Comparison of ENCODE assay signal across 15 cellular contexts in the genomic region with DNA sequence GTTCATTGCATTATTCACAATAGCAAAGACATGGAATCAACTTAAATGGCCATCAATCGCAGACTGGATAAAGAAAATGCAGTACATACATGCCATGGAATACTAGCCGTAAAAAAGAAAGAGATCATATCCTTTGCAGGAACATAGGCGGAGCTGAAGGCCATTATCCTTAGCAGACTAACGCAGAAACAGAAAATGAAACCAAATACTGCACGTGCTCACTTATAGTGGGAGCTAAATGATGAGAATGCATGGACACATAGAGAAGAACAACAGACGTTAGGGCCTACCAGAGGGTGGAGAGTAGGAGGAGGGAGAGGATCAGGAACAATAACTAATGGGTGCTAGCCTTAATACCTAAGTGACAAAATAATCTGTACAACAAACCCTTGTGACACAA. TPM values are rescaled to one million over a fixed set of nuclear protein-coding genes. Genes with fewer than 3 reads are reported as not detected.
DNase-seq lines count a peak whose midpoint lies in the region; ATAC-seq and TF ChIP-seq lines count a peak whose summit lies in the region.
"Had no signal": no experiment of that assay in that cellular context is flagged by ENCODE, and none has a peak within 500 bp of the region (broad histone marks: within the 10 kb centered on the region; RNA-seq: fewer than 3 reads in every experiment).

No MANE protein-coding gene starts in this region.

- intact Hi-C loops in activated CD4-positive, alpha-beta T cell treated with anti-CD3 and anti-CD28 coated beads for 36 hours (cut with DNase I, micrococcal nuclease) = no loop called here
- intact Hi-C loops in activated T-helper 1 cell treated with anti-CD3 and anti-CD28 coated beads, Interleukin-12 subunit alpha, Interleukin-12 subunit beta, Interleukin-2, Interleukin-4 antibody, amounts not matched to agents 30 ng/mL and 10 ng/mL and 1 ng/mL, durations not matched to agents 14 hours and 24 hours and 36 hours (cut with micrococcal nuclease) = loop anchor here (5.0 to 10.0 kb wide), 2 partner anchors 333 to 1620 kb away; a partner anchor contains a TSS
- intact Hi-C loops in right lobe of liver (cut with DNase I) = no loop called here

- DNase-seq in activated CD4-positive, alpha-beta T cell treated with anti-CD3 and anti-CD28 coated beads for 36 hours = peak; percentile 22
- no peak for DNase-seq in activated CD4-positive, alpha-beta T cell treated with anti-CD3 and anti-CD28 coated beads, Interleukin-2, amount 50 U/mL, for 1 hour
- DNase-seq in HT1080 (ENCODE audit: low read depth) (peak; percentile 28), right lobe of liver (no peak), Ammon's horn (ENCODE audit: low spot score) (no peak)
- DNase-seq in activated T-helper 1 cell treated with anti-CD3 and anti-CD28 coated beads, Interleukin-12 subunit alpha, Interleukin-12 subunit beta, Interleukin-2, Interleukin-4 antibody, amounts not matched to agents 30 ng/mL and 10 ng/mL and 1 ng/mL, durations not matched to agents 14 hours and 24 hours and 36 hours (ENCODE audit: low spot score) = peak; percentile 6
- DNase-seq: ACHN, MG63, midbrain, NCI-H510A treated with DMSO at 0.1 percent for 48 hours, SHP77 treated with DMSO at 0.1 percent for 48 hours, substantia nigra had no signal

- no peak for TF ChIP-seq POLR2A in right lobe of liver (IDR thresholded peaks at IDR 0.05)

- no peak overlapping the region for H3K4me3 ChIP-seq in right lobe of liver
- H3K4me3 ChIP-seq: MG63 had no signal

- POLR2A ChIA-PET in activated CD4-positive, alpha-beta T cell treated with anti-CD3 and anti-CD28 coated beads for 36 hours (lab: Charles Lee) = no interaction called here

- H3K9me3 ChIP-seq in right lobe of liver = no peaks in the 10 kb centered on the region

- ATAC-seq in activated CD4-positive, alpha-beta T cell treated with anti-CD3 and anti-CD28 coated beads for 36 hours = peak; percentile 52
- peak; percentile 61 to 79 (median 78) for ATAC-seq in right lobe of liver
- ATAC-seq in GM19452 (IDR thresholded peaks at IDR 0.05; ENCODE audit: unreplicated experiment) = no peak
- no peak for ATAC-seq in GM19324 (IDR thresholded peaks at IDR 0.05; ENCODE audit: low FRiP score, unreplicated experiment)
- ATAC-seq: WTC11 had no signal

- no peak overlapping the region for H3K27ac ChIP-seq in right lobe of liver

- CTCF ChIA-PET in activated CD4-positive, alpha-beta T cell treated with anti-CD3 and anti-CD28 coated beads for 36 hours (lab: Charles Lee) = interaction anchor here (1.2 to 2.2 kb wide), 7 partner anchors 8 to 91 kb away, joined by 3 to 8 read pairs (median 5); no protein-coding TSS in a partner anchor

- no peaks in the 10 kb centered on the region for H3K27me3 ChIP-seq in right lobe of liver
- H3K27me3 ChIP-seq: MG63 had no signal

- no peaks in the 10 kb centered on the region for H3K36me3 ChIP-seq in right lobe of liver

- peaks cover 88% of the 10 kb centered on the region for H3K4me1 Mint-ChIP-seq in activated CD4-positive, alpha-beta T cell treated with anti-CD3 and anti-CD28 coated beads for 36 hours
- H3K4me1 Mint-ChIP-seq in activated T-helper 1 cell treated with anti-CD3 and anti-CD28 coated beads, Interleukin-12 subunit alpha, Interleukin-12 subunit beta, Interleukin-2, Interleukin-4 antibody, amounts not matched to agents 30 ng/mL and 10 ng/mL and 1 ng/mL, durations not matched to agents 14 hours and 24 hours and 36 hours (ENCODE audit: low read depth) = peaks cover 60% of the 10 kb centered on the region
- H3K4me1 Mint-ChIP-seq: WTC11 had no signal

- H3K27me3 Mint-ChIP-seq in activated CD4-positive, alpha-beta T cell treated with anti-CD3 and anti-CD28 coated beads for 36 hours = no peaks in the 10 kb centered on the region
- H3K27me3 Mint-ChIP-seq in activated T-helper 1 cell treated with anti-CD3 and anti-CD28 coated beads, Interleukin-12 subunit alpha, Interleukin-12 subunit beta, Interleukin-2, Interleukin-4 antibody, amounts not matched to agents 30 ng/mL and 10 ng/mL and 1 ng/mL, durations not matched to agents 14 hours and 24 hours and 36 hours (ENCODE audit: insufficient read depth) = no peaks in the 10 kb centered on the region

- peaks cover 36% of the 10 kb centered on the region for H3K9me3 Mint-ChIP-seq in activated CD4-positive, alpha-beta T cell treated with anti-CD3 and anti-CD28 coated beads for 36 hours (ENCODE audit: low read depth)
- H3K9me3 Mint-ChIP-seq in activated T-helper 1 cell treated with anti-CD3 and anti-CD28 coated beads, Interleukin-12 subunit alpha, Interleukin-12 subunit beta, Interleukin-2, Interleukin-4 antibody, amounts not matched to agents 30 ng/mL and 10 ng/mL and 1 ng/mL, durations not matched to agents 14 hours and 24 hours and 36 hours = peaks cover 41% of the 10 kb centered on the region

- peak overlapping the region; percentile 89 for H3K27ac Mint-ChIP-seq in activated CD4-positive, alpha-beta T cell treated with anti-CD3 and anti-CD28 coated beads for 36 hours
- peak overlapping the region; percentile 81 for H3K27ac Mint-ChIP-seq in activated T-helper 1 cell treated with anti-CD3 and anti-CD28 coated beads, Interleukin-12 subunit alpha, Interleukin-12 subunit beta, Interleukin-2, Interleukin-4 antibody, amounts not matched to agents 30 ng/mL and 10 ng/mL and 1 ng/mL, durations not matched to agents 14 hours and 24 hours and 36 hours
- H3K27ac Mint-ChIP-seq: WTC11 had no signal

- peaks cover 87% of the 10 kb centered on the region for H3K36me3 Mint-ChIP-seq in activated CD4-positive, alpha-beta T cell treated with anti-CD3 and anti-CD28 coated beads for 36 hours (ENCODE audit: low read depth)
- H3K36me3 Mint-ChIP-seq in activated T-helper 1 cell treated with anti-CD3 and anti-CD28 coated beads, Interleukin-12 subunit alpha, Interleukin-12 subunit beta, Interleukin-2, Interleukin-4 antibody, amounts not matched to agents 30 ng/mL and 10 ng/mL and 1 ng/mL, durations not matched to agents 14 hours and 24 hours and 36 hours (ENCODE audit: low read depth) = peaks cover 79% of the 10 kb centered on the region

- 70% methylated on average over 6 of the region's 6 CpGs for whole genome bisulfite sequencing in right lobe of liver (ENCODE audit: insufficient coverage, low coverage, low lambda C conversion rate, missing lambda C conversion rate)

- H3K4me1 ChIP-seq in right lobe of liver = no peaks in the 10 kb centered on the region

- H3K4me3 Mint-ChIP-seq in activated CD4-positive, alpha-beta T cell treated with anti-CD3 and anti-CD28 coated beads for 36 hours = peak overlapping the region; percentile 46
- H3K4me3 Mint-ChIP-seq in activated T-helper 1 cell treated with anti-CD3 and anti-CD28 coated beads, Interleukin-12 subunit alpha, Interleukin-12 subunit beta, Interleukin-2, Interleukin-4 antibody, amounts not matched to agents 30 ng/mL and 10 ng/mL and 1 ng/mL, durations not matched to agents 14 hours and 24 hours and 36 hours = peak overlapping the region; percentile 67
- H3K4me3 Mint-ChIP-seq: WTC11 had no signal

- no peak for TF ChIP-seq CTCF in right lobe of liver (IDR thresholded peaks at IDR 0.05)

RNA-seq across cellular contexts. Expression of a gene that starts 57.9 kb away (rescaled TPM):
- 10 to 100 TPM; 30.8 to 32.0 TPM for total RNA-seq in activated CD4-positive, alpha-beta T cell treated with anti-CD3 and anti-CD28 coated beads for 36 hours
- total RNA-seq in HT1080 (2014; rRNA removed; shearing (Covaris generic)) = 11.8 and 14.0 TPM in 2 replicates
- 17.4 and 22.7 TPM in 2 replicates for polyA plus RNA-seq in HT1080 (2015; cell fraction: cytosol; rRNA removed)
- polyA plus RNA-seq in HT1080 (2015; cell fraction: nucleus; rRNA removed) = 46.8 and 47.0 TPM in 2 replicates
- 37.7 and 39.2 TPM in 2 replicates for total RNA-seq in activated T-helper 1 cell treated with anti-CD3 and anti-CD28 coated beads, Interleukin-12 subunit alpha, Interleukin-12 subunit beta, Interleukin-2, Interleukin-4 antibody, amounts not matched to agents 30 ng/mL and 10 ng/mL and 1 ng/mL, durations not matched to agents 14 hours and 24 hours and 36 hours
- total RNA-seq in right lobe of liver = 1 to 10 TPM; 3.5 to 7.9 (median 5.5) TPM

Comparison
In these comparisons a context has a peak if more than half of its experiments do, and no peak if none do; other contexts are left out.
1. DNase-seq: peak in activated CD4-positive, alpha-beta T cell treated with anti-CD3 and anti-CD28 coated beads for 36 hours (single experiment), HT1080 (single experiment) and activated T-helper 1 cell treated with anti-CD3 and anti-CD28 coated beads, Interleukin-12 subunit alpha, Interleukin-12 subunit beta, Interleukin-2, Interleukin-4 antibody, amounts not matched to agents 30 ng/mL and 10 ng/mL and 1 ng/mL, durations not matched to agents 14 hours and 24 hours and 36 hours (single experiment); none in activated CD4-positive, alpha-beta T cell treated with anti-CD3 and anti-CD28 coated beads, Interleukin-2, amount 50 U/mL, for 1 hour (single experiment), right lobe of liver (0 of 3) and Ammon's horn (single experiment).
2. ATAC-seq: peak in activated CD4-positive, alpha-beta T cell treated with anti-CD3 and anti-CD28 coated beads for 36 hours (single experiment) and right lobe of liver (4 of 4); none in GM19452 (single experiment) and GM19324 (single experiment).